Comparison of ENCODE assay signal across 8 cellular contexts in genomic region chr3:11846281-11847034, GRCh38. TPM values are rescaled to one million over a fixed set of nuclear protein-coding genes. Genes with fewer than 3 reads are reported as not detected.
A peak's percentile ranks its signal among the peaks of the same experiment; 100 is the strongest.
DNase-seq lines count a peak whose midpoint lies in the region; ATAC-seq and TF ChIP-seq lines count a peak whose summit lies in the region.

TSS of gene TAMM41 (minus strand) at chr3:11846885. CDS start at chr3:11846636, 249 bp downstream.

- H3K9me3 Mint-ChIP-seq in CD14-positive monocyte: peaks cover 0 to 8% (median 0%) of the 10 kb centered on the region in 7 donors

- peak; percentile 83 for DNase-seq in CD14-positive monocyte (ENCODE audit: low spot score)
- peak; percentile 93 for DNase-seq in NCI-H69 (lab: John Stamatoyannopoulos, UW)
- peak; percentile 89 to 90 for DNase-seq in activated CD4-positive, alpha-beta T cell treated with anti-CD3 and anti-CD28 coated beads, Interleukin-2, amount 50 U/mL, for 4 hours
- peak; percentile 30 to 91 for DNase-seq in dermis microvascular lymphatic vessel endothelial cell (ENCODE audit: low read depth in 2 of 2)
- DNase-seq in right lobe of liver: peak; percentile 90 to 94 (median 92)
- DNase-seq in stimulated activated CD4-positive, alpha-beta T cell treated with anti-CD3 and anti-CD28 coated beads, Interleukin-4, amount 100 ng/mL, for 4 hours: peak; percentile 85 to 93

- H3K36me3 ChIP-seq in right lobe of liver: peaks cover 0 to 15% (median 2%) of the 10 kb centered on the region in 4 donors

- no peaks in the 10 kb centered on the region for H3K27me3 ChIP-seq in right lobe of liver

- peak within 1 kb of the TSS; percentile 99 to 100 for H3K4me3 Mint-ChIP-seq in CD14-positive monocyte

- peaks cover 0 to 14% (median 3%) of the 10 kb centered on the region in 4 donors for H3K4me1 ChIP-seq in right lobe of liver

- peaks cover 2 to 19% (median 12%) of the 10 kb centered on the region in 3 donors for H3K27me3 Mint-ChIP-seq in CD14-positive monocyte (ENCODE audit: low read depth in 3 of 3)

- H3K4me3 ChIP-seq in right lobe of liver: peak within 1 kb of the TSS; percentile 70 to 94 (median 94)

- H3K36me3 Mint-ChIP-seq in CD14-positive monocyte: peaks cover 22 to 27% of the 10 kb centered on the region in 2 donors

- ATAC-seq in GM19324 (IDR thresholded peaks at IDR 0.05; ENCODE audit: low FRiP score, unreplicated experiment) (peak; percentile 100), HG03469 (IDR thresholded peaks at IDR 0.05; ENCODE audit: unreplicated experiment) (peak; percentile 99), right lobe of liver (peak; percentile 99 to 100 (median 99))

- peak within 1 kb of the TSS; percentile 61 to 71 (median 66) for H3K27ac ChIP-seq in right lobe of liver

- WGBS in right lobe of liver (ENCODE audit: insufficient coverage, low coverage, low lambda C conversion rate, missing lambda C conversion rate): 2% methylated on average over 11 of the region's 58 CpGs

- peak; percentile 41 for TF ChIP-seq POLR2A in right lobe of liver (IDR thresholded peaks at IDR 0.05)

- intact Hi-C loops in CD14-positive monocyte (cut with micrococcal nuclease): no loop called here
- intact Hi-C loops in right lobe of liver (cut with DNase I): no loop called here

- peak; percentile 78 for TF ChIP-seq CTCF in CD14-positive monocyte (IDR thresholded peaks at IDR 0.05)
- TF ChIP-seq CTCF in right lobe of liver (IDR thresholded peaks at IDR 0.05): peak; percentile 78 to 85 (median 82)

- H3K9me3 ChIP-seq in right lobe of liver: no peaks in the 10 kb centered on the region

- peak within 1 kb of the TSS; percentile 91 to 97 (median 94) for H3K27ac Mint-ChIP-seq in CD14-positive monocyte

- H3K4me1 Mint-ChIP-seq in CD14-positive monocyte: peaks cover 27% of the 10 kb centered on the region

RNA-seq across cellular contexts. Expression of gene TAMM41, which starts in this region (rescaled TPM):
- 1 to 10 TPM; 3.7 to 5.0 TPM for polyA plus RNA-seq in CD14-positive monocyte
- total RNA-seq in dermis microvascular lymphatic vessel endothelial cell (3.5 and 4.4 TPM in 2 replicates), right lobe of liver (1 to 10 TPM; 4.5 to 8.3 (median 7.0) TPM)

Comparison
In these comparisons a context has a peak if more than half of its experiments do, and no peak if none do; other contexts are left out.
1. Peak in every context shown above with its lines: DNase-seq, ATAC-seq, H3K4me3 ChIP-seq and H3K27ac ChIP-seq.